Comparison of ENCODE assay signal across 9 cellular contexts in the genomic region with DNA sequence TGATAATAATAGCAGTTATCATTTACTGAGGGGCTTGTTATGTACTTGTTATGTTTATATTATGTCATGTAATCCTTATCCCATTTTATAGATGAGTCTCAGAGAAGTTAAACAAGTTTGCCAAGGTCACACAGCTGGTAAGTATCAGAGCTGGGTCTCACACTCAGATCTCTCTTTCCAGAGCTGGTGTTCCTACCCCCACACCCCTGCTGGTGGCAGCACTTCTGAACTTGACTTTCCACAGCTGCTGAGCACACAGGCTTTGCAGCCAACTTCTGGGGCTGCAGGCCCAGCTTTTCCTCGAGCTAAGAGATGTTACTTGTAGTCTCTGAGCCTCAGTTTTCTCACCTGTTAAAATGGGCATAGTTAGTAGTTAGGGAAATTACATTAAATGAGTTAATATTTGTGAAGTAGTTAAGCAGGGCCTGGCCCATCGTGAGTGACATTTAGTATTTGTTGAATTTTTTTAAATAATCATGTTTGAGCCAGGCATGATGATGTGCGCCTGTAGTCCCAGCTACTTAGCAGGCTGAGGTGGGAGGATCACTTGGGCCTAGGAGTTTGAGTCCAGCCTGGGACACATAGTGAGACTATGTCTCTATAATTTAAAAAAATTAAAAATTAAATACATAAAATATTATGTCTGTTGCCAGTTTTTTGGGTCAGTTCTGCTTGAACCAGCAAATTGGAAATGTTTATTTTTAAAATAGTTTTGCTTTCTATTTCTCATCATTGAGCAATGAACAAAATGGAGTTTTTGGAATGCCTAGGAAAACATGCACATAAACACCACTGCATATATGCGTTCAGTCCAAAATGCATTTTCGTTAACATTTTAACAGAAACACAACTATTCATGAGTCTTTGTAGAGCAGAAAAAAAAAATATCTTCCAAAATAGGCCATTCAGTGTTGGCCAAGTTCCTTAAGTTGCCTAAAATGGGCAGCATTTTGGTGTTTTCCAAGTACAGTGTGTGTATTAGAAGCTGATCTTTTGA.
DNase-seq lines count a peak whose midpoint lies in the region; ATAC-seq and TF ChIP-seq lines count a peak whose summit lies in the region.
"Had no signal": no experiment of that assay in that cellular context is flagged by ENCODE, and none has a peak within 500 bp of the region (broad histone marks: within the 10 kb centered on the region; RNA-seq: fewer than 3 reads in every experiment).

No MANE protein-coding gene starts in this region.

- in situ Hi-C loops in astrocyte of the spinal cord (cut with HindIII; ENCODE audit: low sequenced_read_pairs) = no loop called here

- no peak overlapping the region for H3K4me3 Mint-ChIP-seq in activated CD8-positive, alpha-beta memory T cell treated with anti-CD3 and anti-CD28 coated beads, Interleukin-2, amount 10 ng/mL, durations not matched to agents 7 days and 5 days
- H3K4me3 Mint-ChIP-seq: central memory CD8-positive, alpha-beta T cell had no signal

- no peaks in the 10 kb centered on the region for H3K36me3 Mint-ChIP-seq in activated CD8-positive, alpha-beta memory T cell treated with anti-CD3 and anti-CD28 coated beads, Interleukin-2, amount 10 ng/mL, durations not matched to agents 7 days and 5 days

- peaks cover 3% of the 10 kb centered on the region for H3K27me3 Mint-ChIP-seq in activated CD8-positive, alpha-beta memory T cell treated with anti-CD3 and anti-CD28 coated beads, Interleukin-2, amount 10 ng/mL, durations not matched to agents 7 days and 5 days
- H3K27me3 Mint-ChIP-seq: central memory CD8-positive, alpha-beta T cell had no signal

- H3K9me3 Mint-ChIP-seq in activated CD8-positive, alpha-beta memory T cell treated with anti-CD3 and anti-CD28 coated beads, Interleukin-2, amount 10 ng/mL, durations not matched to agents 7 days and 5 days (ENCODE audit: low read depth) = no peaks in the 10 kb centered on the region
- H3K9me3 Mint-ChIP-seq: central memory CD8-positive, alpha-beta T cell had no signal

- CTCF ChIA-PET in activated CD8-positive, alpha-beta memory T cell treated with anti-CD3 and anti-CD28 coated beads, Interleukin-2, amount 10 ng/mL, durations not matched to agents 7 days and 5 days (lab: Charles Lee) = interaction anchor here (0.7 to 1.2 kb wide), 3 partner anchors 16 to 170 kb away, joined by 3 read pairs; no protein-coding TSS in a partner anchor

- no peak for ATAC-seq in GM21723 (IDR thresholded peaks at IDR 0.05; ENCODE audit: unreplicated experiment)
- no peak for ATAC-seq in HG03439 (IDR thresholded peaks at IDR 0.05; ENCODE audit: unreplicated experiment)
- ATAC-seq in activated CD8-positive, alpha-beta memory T cell treated with anti-CD3 and anti-CD28 coated beads, Interleukin-2, amount 10 ng/mL, durations not matched to agents 7 days and 5 days = no peak

- DNase-seq in AG08395 (ENCODE audit: low spot score) (peak; percentile 80), HuH-7 (ENCODE audit: low spot score) (peak; percentile 82), astrocyte of the spinal cord (ENCODE audit: low read depth, low spot score) (peak; percentile 73), kidney tubule cell (ENCODE audit: low spot score) (peak; percentile 47), NCI-H1092 (lab: John Stamatoyannopoulos, UW) (no peak)
- DNase-seq in activated CD8-positive, alpha-beta memory T cell treated with anti-CD3 and anti-CD28 coated beads, Interleukin-2, amount 10 ng/mL, durations not matched to agents 7 days and 5 days = no peak

- no peak overlapping the region for H3K4me3 ChIP-seq in astrocyte of the spinal cord (ENCODE audit: low read depth, low read length)

- no peak overlapping the region for H3K27ac Mint-ChIP-seq in activated CD8-positive, alpha-beta memory T cell treated with anti-CD3 and anti-CD28 coated beads, Interleukin-2, amount 10 ng/mL, durations not matched to agents 7 days and 5 days

- TF ChIP-seq CTCF in astrocyte of the spinal cord (IDR thresholded peaks at IDR 0.05; ENCODE audit: low read depth, low read length) = peak; percentile 77

- H3K4me1 Mint-ChIP-seq in activated CD8-positive, alpha-beta memory T cell treated with anti-CD3 and anti-CD28 coated beads, Interleukin-2, amount 10 ng/mL, durations not matched to agents 7 days and 5 days = no peaks in the 10 kb centered on the region
- H3K4me1 Mint-ChIP-seq: central memory CD8-positive, alpha-beta T cell had no signal

Comparison
In these comparisons a context has a peak if more than half of its experiments do, and no peak if none do; other contexts are left out.
1. DNase-seq: peak in AG08395 (single experiment), HuH-7 (single experiment), astrocyte of the spinal cord (single experiment) and kidney tubule cell (single experiment); none in NCI-H1092 (single experiment) and activated CD8-positive, alpha-beta memory T cell treated with anti-CD3 and anti-CD28 coated beads, Interleukin-2, amount 10 ng/mL, durations not matched to agents 7 days and 5 days (single experiment).